ENCODE assay signal across 8 cellular contexts in the genomic region with DNA sequence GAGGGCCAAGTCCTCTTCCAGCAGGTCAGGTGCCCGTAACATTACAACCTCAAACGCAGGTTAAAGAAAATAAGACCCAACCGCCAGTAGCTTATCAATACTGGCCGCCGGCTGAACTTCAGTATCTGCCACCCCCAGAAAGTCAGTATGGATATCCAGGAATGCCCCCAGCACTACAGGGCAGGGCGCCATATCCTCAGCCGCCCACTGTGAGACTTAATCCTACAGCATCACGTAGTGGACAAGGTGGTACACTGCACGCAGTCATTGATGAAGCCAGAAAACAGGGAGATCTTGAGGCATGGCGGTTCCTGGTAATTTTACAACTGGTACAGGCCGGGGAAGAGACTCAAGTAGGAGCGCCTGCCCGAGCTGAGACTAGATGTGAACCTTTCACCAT. TPM values are rescaled to one million over a fixed set of nuclear protein-coding genes. Genes with fewer than 3 reads are reported as not detected.
A peak's percentile ranks its signal among the peaks of the same experiment; 100 is the strongest.
DNase-seq lines count a peak whose midpoint lies in the region; ATAC-seq, FAIRE-seq and TF ChIP-seq lines count a peak whose summit lies in the region.
"Not testable (repeated sequence)": the region's sequence is repeated elsewhere in the genome, so short reads cannot be mapped to it uniquely, and the experiment has no call there.

No MANE protein-coding gene starts in this region.

- not testable (repeated sequence) for FAIRE-seq in bronchial epithelial cell (lab: Jason Lieb, UNC)

- peak; percentile 20 for TF ChIP-seq CTCF in AG04449 (IDR thresholded peaks at IDR 0.05; ENCODE audit: insufficient read depth, low read length, missing control alignments)
- peak; percentile 59 for TF ChIP-seq CTCF in HL-60 (IDR thresholded peaks at IDR 0.05; ENCODE audit: insufficient read depth, low read length)
- peak; percentile 59 for TF ChIP-seq CTCF in WERI-Rb-1 (IDR thresholded peaks at IDR 0.05; ENCODE audit: low read depth, low read length)
- peak; percentile 53 for TF ChIP-seq CTCF in bronchial epithelial cell (IDR thresholded peaks at IDR 0.05; ENCODE audit: insufficient read depth, low read length, severe bottlenecking)
- peak; percentile 43 for TF ChIP-seq CTCF in osteocyte (IDR thresholded peaks at IDR 0.05)

- not testable (repeated sequence) for DNase-seq in AG04449 (ENCODE audit: low read depth, low spot score); osteocyte (ENCODE audit: extremely low spot score, unreplicated experiment)
- DNase-seq in HCEC 1CT (peak; percentile 54), HL-60 (ENCODE audit: low read depth in 1 of 2, low spot score in 1 of 2) (peak in 1 of 2 experiments; percentile 71), WERI-Rb-1 (peak; percentile 63), bronchial epithelial cell (ENCODE audit: low read depth) (peak; percentile 55), right cardiac atrium (peak in 2 of 3 donors; percentile 41 to 66)

- WGBS in right cardiac atrium: 53% methylated on average over 13 of the region's 13 CpGs

- H3K9me3 ChIP-seq in WERI-Rb-1 (ENCODE audit: severe bottlenecking); right cardiac atrium (ENCODE audit: control insufficient read depth, low read length): not testable (repeated sequence)

- not testable (repeated sequence) for H3K27me3 ChIP-seq in HL-60 (ENCODE audit: insufficient read depth, poor library complexity, severe bottlenecking); WERI-Rb-1 (ENCODE audit: insufficient read depth, low read depth, severe bottlenecking); bronchial epithelial cell (ENCODE audit: control insufficient read depth, insufficient read depth, low read length); right cardiac atrium (ENCODE audit: control insufficient read depth, insufficient read depth)

- H3K36me3 Mint-ChIP-seq in osteocyte (ENCODE audit: unreplicated experiment): not testable (repeated sequence)

- not testable (repeated sequence) for H3K4me1 ChIP-seq in right cardiac atrium (ENCODE audit: control insufficient read depth, insufficient read depth, low read length)

- H3K36me3 ChIP-seq in WERI-Rb-1; bronchial epithelial cell (ENCODE audit: control insufficient read depth, insufficient read depth, low read length): not testable (repeated sequence)

- not testable (repeated sequence) for H3K27ac ChIP-seq in HL-60 (replicated peaks); WERI-Rb-1; right cardiac atrium (ENCODE audit: low read length)

- not testable (repeated sequence) for H3K4me1 Mint-ChIP-seq in osteocyte (ENCODE audit: unreplicated experiment)

- not testable (repeated sequence) for H3K4me3 Mint-ChIP-seq in osteocyte (ENCODE audit: unreplicated experiment)

- not testable (repeated sequence) for H3K4me3 ChIP-seq in AG04449 (ENCODE audit: low read depth, low read length); HL-60 (replicated peaks; ENCODE audit: insufficient read depth, low read length); WERI-Rb-1 (ENCODE audit: low read depth, low read length); bronchial epithelial cell (ENCODE audit: low read depth, low read length); right cardiac atrium (ENCODE audit: low read length)

- CTCF ChIA-PET in AG04449 (lab: Yijun Ruan, JAX): interaction anchor here (1.2 kb wide), 1 partner anchor 14 kb away, joined by 3 read pairs; no protein-coding TSS in a partner anchor

- H3K27ac Mint-ChIP-seq in osteocyte (ENCODE audit: unreplicated experiment): not testable (repeated sequence)

- not testable (repeated sequence) for H3K27me3 Mint-ChIP-seq in osteocyte (ENCODE audit: unreplicated experiment)

- not testable (repeated sequence) for H3K9me3 Mint-ChIP-seq in osteocyte (ENCODE audit: unreplicated experiment)

- ATAC-seq in GM18498 (IDR thresholded peaks at IDR 0.05; ENCODE audit: unreplicated experiment): peak; percentile 76
- peak; percentile 68 to 87 for ATAC-seq in right cardiac atrium

- intact Hi-C loops in right cardiac atrium (cut with DNase I): not testable (repeated sequence)

- POLR2A ChIA-PET in AG04449 (lab: Yijun Ruan, JAX): not testable (repeated sequence)

RNA-seq across cellular contexts. Expression of a gene that starts 7.0 kb away (rescaled TPM):
- total RNA-seq in bronchial epithelial cell (1,828 and 1,902 TPM in 2 replicates), right cardiac atrium (100 to 1,000 TPM; 818 to 939 (median 885) TPM), osteocyte (989 and 1,036 TPM in 2 replicates)
- polyA plus RNA-seq in right cardiac atrium: 2,039 TPM

RNA-seq across cellular contexts. Expression of a gene that starts 16.6 kb away (rescaled TPM):
- total RNA-seq in bronchial epithelial cell: 30.3 and 34.2 TPM in 2 replicates
- 10 to 100 TPM; 10.9 to 11.7 (median 11.4) TPM for total RNA-seq in right cardiac atrium
- 4.4 TPM for polyA plus RNA-seq in right cardiac atrium
- 15.3 and 18.2 TPM in 2 replicates for total RNA-seq in osteocyte

RNA-seq across cellular contexts. Expression of a gene that starts 30.9 kb away (rescaled TPM):
- total RNA-seq in bronchial epithelial cell (12.0 and 13.4 TPM in 2 replicates), right cardiac atrium (1 to 10 TPM; 6.6 to 7.8 (median 7.4) TPM), osteocyte (10.8 and 12.7 TPM in 2 replicates)
- 2.2 TPM for polyA plus RNA-seq in right cardiac atrium
